8 cellular contexts compared by ENCODE assay signal in the genomic region with DNA sequence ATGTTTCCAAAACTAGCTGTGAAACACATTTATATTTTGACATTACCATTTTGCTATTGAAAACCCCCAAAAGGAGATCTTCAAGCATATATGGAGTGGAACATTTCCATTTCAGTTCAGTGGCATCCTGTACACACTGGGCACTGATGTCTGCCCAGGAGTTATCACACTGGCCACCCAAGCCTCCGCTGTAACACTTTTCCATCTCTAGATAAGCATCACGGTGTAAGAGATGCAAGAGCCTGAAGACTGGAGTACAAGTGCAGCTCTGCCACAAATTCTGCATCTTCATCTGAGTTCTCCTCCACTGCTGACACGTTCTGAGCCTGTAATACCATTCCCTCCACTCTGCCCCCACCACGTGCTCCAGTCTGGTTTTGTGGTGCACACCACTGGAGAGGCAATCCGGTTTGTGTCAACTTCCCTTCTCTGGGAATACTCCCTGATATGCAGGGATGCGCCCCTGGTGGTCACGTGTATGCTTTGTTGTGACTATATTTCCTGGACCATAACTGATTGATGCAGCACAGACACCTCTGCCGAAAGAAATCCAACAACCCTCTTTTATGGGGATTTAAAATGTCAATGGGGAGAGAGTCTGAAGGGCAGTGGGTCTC. TPM values are rescaled to one million over a fixed set of nuclear protein-coding genes. Genes with fewer than 3 reads are reported as not detected.
DNase-seq lines count a peak whose midpoint lies in the region; ATAC-seq and TF ChIP-seq lines count a peak whose summit lies in the region.

No MANE protein-coding gene starts in this region.

- no peak overlapping the region for H3K4me3 ChIP-seq in GM12864 (ENCODE audit: low read depth, low read length)

- intact Hi-C loops in left cardiac atrium (cut with DNase I) = no loop called here

- peak; percentile 47 for TF ChIP-seq CTCF in GM12864 (IDR thresholded peaks at IDR 0.05; ENCODE audit: low read depth, low read length, missing control alignments)

- ATAC-seq in left cardiac atrium (peak in 1 of 2 donors; percentile 62), GM18858 (IDR thresholded peaks at IDR 0.05; ENCODE audit: unreplicated experiment) (no peak)

- peak; percentile 32 for DNase-seq in A172 (ENCODE audit: low spot score)
- no peak for DNase-seq in GM12864 (ENCODE audit: low read depth)
- peak; percentile 73 for DNase-seq in SK-N-DZ (ENCODE audit: low spot score)
- peak; percentile 48 for DNase-seq in left cardiac atrium
- DNase-seq in islet precursor cell = no peak
- no peak for DNase-seq in SHP77 treated with DMSO at 0.1 percent for 48 hours (lab: John Stamatoyannopoulos, UW)
- DNase-seq in NCI-H774 (lab: John Stamatoyannopoulos, UW) = no peak

RNA-seq across cellular contexts. Expression of a gene that starts 12.7 kb away (rescaled TPM):
- total RNA-seq in A172 (2014; rRNA removed; shearing (Covaris generic)) = 17.6 and 23.0 TPM in 2 replicates
- polyA plus RNA-seq in SK-N-DZ (2014; cell fraction: cytosol; rRNA removed) = 17.0 and 22.1 TPM in 2 replicates
- polyA plus RNA-seq in SK-N-DZ (2014; cell fraction: nucleus; rRNA removed) = 5.7 and 19.7 TPM in 2 replicates
- 10 to 100 TPM; 16.1 to 18.4 TPM for total RNA-seq in left cardiac atrium

Comparison
In these comparisons a context has a peak if more than half of its experiments do, and no peak if none do; other contexts are left out.
1. DNase-seq: peak in A172 (single experiment), SK-N-DZ (single experiment) and left cardiac atrium (single experiment); none in GM12864 (single experiment), islet precursor cell (single experiment), SHP77 treated with DMSO at 0.1 percent for 48 hours (single experiment) and NCI-H774 (single experiment).